In the genomic region with DNA sequence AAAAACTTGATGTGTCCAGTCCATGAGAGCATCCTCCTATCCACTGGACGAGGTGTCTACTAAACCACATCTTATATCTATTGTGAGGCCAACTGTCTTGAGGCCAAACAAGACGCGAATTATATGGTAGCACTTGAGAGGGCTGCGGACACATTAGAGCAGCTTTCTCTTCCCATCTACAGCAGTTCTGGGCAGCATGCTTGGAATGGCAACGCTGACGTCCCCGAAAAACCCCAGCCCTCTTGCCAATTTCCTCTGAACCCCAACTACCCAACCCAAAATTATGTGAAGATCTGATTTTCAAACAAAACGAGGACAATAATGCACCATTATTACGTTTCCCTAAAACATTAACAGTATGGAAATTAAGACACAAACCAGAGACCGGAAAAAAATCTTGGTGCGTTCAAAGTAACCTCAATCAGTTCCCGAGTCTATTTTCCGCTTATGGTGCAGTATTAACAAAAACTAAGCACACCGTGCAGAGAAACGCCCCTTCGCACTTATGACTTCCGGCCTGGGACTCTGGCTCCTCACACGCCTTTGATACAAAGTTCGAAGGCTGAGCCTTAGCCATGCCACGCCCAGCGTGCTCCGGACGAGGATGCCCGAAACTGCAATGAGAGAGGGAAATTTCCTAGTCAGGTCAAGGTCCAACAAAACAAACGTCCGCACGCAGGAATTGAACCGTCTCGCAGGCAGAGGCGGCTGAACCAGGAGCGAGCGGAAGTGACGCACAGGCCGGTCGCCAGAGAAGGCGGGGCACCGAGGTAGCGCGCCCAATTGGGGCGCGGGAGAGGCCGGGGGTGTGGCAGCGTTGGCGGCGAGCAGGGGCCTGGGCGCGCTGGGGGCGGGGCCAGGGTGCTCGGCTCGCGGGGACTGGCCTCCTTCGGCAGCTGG, we compare ENCODE assay signal across 8 cellular contexts. TPM values are rescaled to one million over a fixed set of nuclear protein-coding genes. Genes with fewer than 3 reads are reported as not detected.
A peak's percentile ranks its signal among the peaks of the same experiment; 100 is the strongest.
DNase-seq lines count a peak whose midpoint lies in the region; ATAC-seq and TF ChIP-seq lines count a peak whose summit lies in the region.

No MANE protein-coding gene starts in this region.

- TF ChIP-seq POLR2A in vagina (IDR thresholded peaks at IDR 0.05), result no peak

- intact Hi-C loops in vagina (cut with DNase I), result loop anchor here (10.0 kb wide), 1 partner anchor 54 kb away; the partner anchor contains the start of gene TIFA

- peaks cover 24% of the 10 kb centered on the region for H3K4me1 ChIP-seq in vagina

- no peaks in the 10 kb centered on the region for H3K9me3 ChIP-seq in vagina

- H3K36me3 ChIP-seq in vagina, result no peaks in the 10 kb centered on the region

- H3K4me3 ChIP-seq in vagina, result peak overlapping the region; percentile 93 to 98

- H3K27ac ChIP-seq in vagina, result peak overlapping the region; percentile 98

- H3K27me3 ChIP-seq in vagina, result no peaks in the 10 kb centered on the region

- no peak for TF ChIP-seq CTCF in vagina (IDR thresholded peaks at IDR 0.05)

- peak; percentile 83 for ATAC-seq in GM18502 (IDR thresholded peaks at IDR 0.05; ENCODE audit: poor library complexity, unreplicated experiment)
- peak; percentile 82 for ATAC-seq in HG02981 (IDR thresholded peaks at IDR 0.05; ENCODE audit: unreplicated experiment)

- DNase-seq in NCI-H2029 (lab: John Stamatoyannopoulos, UW), result peak; percentile 91
- peak; percentile 95 for DNase-seq in T-helper 9 cell
- DNase-seq in astrocyte of the hippocampus (ENCODE audit: low read depth, low spot score), result peak; percentile 99
- DNase-seq in hepatic stellate cell (ENCODE audit: low spot score), result peak; percentile 93
- DNase-seq in putamen (ENCODE audit: low spot score), result peak; percentile 97
- peak; percentile 98 for DNase-seq in vagina (ENCODE audit: extremely low spot score in 2 of 2)

RNA-seq across cellular contexts. Expression of gene AP1AR, which starts 0.5 kb away (rescaled TPM):
- 28.2 TPM for total RNA-seq in vagina

RNA-seq across cellular contexts. Expression of gene TIFA, which starts 54.6 kb away (rescaled TPM):
- total RNA-seq in vagina, result 5.9 TPM

Comparison
In these comparisons a context has a peak if more than half of its experiments do, and no peak if none do; other contexts are left out.
1. Peak in every context shown above with its lines: DNase-seq, ATAC-seq, H3K4me3 ChIP-seq and H3K27ac ChIP-seq.